ENCODE assay signal across 19 cellular contexts in the genomic region with DNA sequence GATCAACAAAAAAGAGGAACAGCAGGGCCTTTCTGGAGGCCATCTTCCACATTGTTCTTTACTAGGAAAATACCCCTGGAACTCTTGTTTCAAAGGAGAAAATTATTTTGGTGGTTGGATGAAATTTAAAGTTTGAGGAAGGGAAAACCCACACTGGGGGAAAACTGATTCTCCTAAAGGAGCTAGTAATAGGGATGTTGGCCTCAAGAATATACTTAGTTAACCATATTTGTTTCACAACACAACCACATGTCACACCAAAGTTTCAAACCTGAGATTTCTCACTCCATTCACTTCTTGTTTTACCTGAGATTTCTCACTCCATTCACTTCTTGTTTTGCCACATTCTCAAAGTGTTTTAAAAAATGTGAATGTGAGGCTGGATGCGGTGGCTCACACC. TPM values are rescaled to one million over a fixed set of nuclear protein-coding genes. Genes with fewer than 3 reads are reported as not detected.
DNase-seq lines count a peak whose midpoint lies in the region; ATAC-seq, FAIRE-seq and TF ChIP-seq lines count a peak whose summit lies in the region.
"Had no signal": no experiment of that assay in that cellular context is flagged by ENCODE, and none has a peak within 500 bp of the region (broad histone marks: within the 10 kb centered on the region; RNA-seq: fewer than 3 reads in every experiment).

No MANE protein-coding gene starts in this region.

- 0 out of 2 replicates have a peak overlapping the region, but pooled peaks have one; percentile 79 for H3K4ac ChIP-seq in IMR-90 (ENCODE audit: low read depth, low read length)

- H4K20me1 ChIP-seq in IMR-90 (ENCODE audit: insufficient read depth, low read length) = no peaks in the 10 kb centered on the region
- H4K20me1 ChIP-seq: BLaER1 had no signal

- H3K4me1 Mint-ChIP-seq in stimulated activated naive CD8-positive, alpha-beta T cell treated with anti-CD3 and anti-CD28 coated beads, Interleukin-15, amount 100 ng/mL, for 72 hours = peaks cover 75% of the 10 kb centered on the region
- H3K4me1 Mint-ChIP-seq in activated T-helper 1 cell treated with anti-CD3 and anti-CD28 coated beads, Interleukin-12 subunit alpha, Interleukin-12 subunit beta, Interleukin-2, Interleukin-4 antibody, amounts not matched to agents 30 ng/mL and 10 ng/mL and 1 ng/mL, durations not matched to agents 14 hours and 24 hours and 36 hours (ENCODE audit: low read depth) = peaks cover 72% of the 10 kb centered on the region
- peaks cover 26 to 58% of the 10 kb centered on the region in 2 donors for H3K4me1 Mint-ChIP-seq in stimulated activated naive B cell treated with anti-CD40 and anti-IgM and Interleukin-4, amounts not matched to agents 10 μg/mL and 1 μg/mL and 100 μg/mL, for 72 hours

- no peak for TF ChIP-seq RAD21 in IMR-90 (IDR thresholded peaks at IDR 0.05; ENCODE audit: low read length)

- peaks cover 1% of the 10 kb centered on the region for H3K36me3 Mint-ChIP-seq in activated T-helper 1 cell treated with anti-CD3 and anti-CD28 coated beads, Interleukin-12 subunit alpha, Interleukin-12 subunit beta, Interleukin-2, Interleukin-4 antibody, amounts not matched to agents 30 ng/mL and 10 ng/mL and 1 ng/mL, durations not matched to agents 14 hours and 24 hours and 36 hours (ENCODE audit: low read depth)
- no peaks in the 10 kb centered on the region for H3K36me3 Mint-ChIP-seq in stimulated activated naive B cell treated with anti-CD40 and anti-IgM and Interleukin-4, amounts not matched to agents 10 μg/mL and 1 μg/mL and 100 μg/mL, for 72 hours

- TF ChIP-seq POLR2A in IMR-90 (IDR thresholded peaks at IDR 0.05; ENCODE audit: low read depth, low read length) (no peak), GM12892 (IDR thresholded peaks at IDR 0.05; ENCODE audit: low read depth, low read length) (no peak)

- H3K27ac Mint-ChIP-seq in stimulated activated naive CD8-positive, alpha-beta T cell treated with anti-CD3 and anti-CD28 coated beads, Interleukin-15, amount 100 ng/mL, for 72 hours = peak overlapping the region; percentile 1 to 51
- peak overlapping the region; percentile 24 for H3K27ac Mint-ChIP-seq in activated T-helper 1 cell treated with anti-CD3 and anti-CD28 coated beads, Interleukin-12 subunit alpha, Interleukin-12 subunit beta, Interleukin-2, Interleukin-4 antibody, amounts not matched to agents 30 ng/mL and 10 ng/mL and 1 ng/mL, durations not matched to agents 14 hours and 24 hours and 36 hours
- peak overlapping the region; percentile 0 for H3K27ac Mint-ChIP-seq in stimulated activated naive B cell treated with anti-CD40 and anti-IgM and Interleukin-4, amounts not matched to agents 10 μg/mL and 1 μg/mL and 100 μg/mL, for 72 hours
- H3K27ac Mint-ChIP-seq: GM23338 had no signal

- H3K18ac ChIP-seq in IMR-90 (ENCODE audit: low read depth, low read length) = peak overlapping the region; percentile 50; the same call in 1 of the 2 replicates

- in situ Hi-C loops in IMR-90 (cut with MboI; ENCODE audit: low sequenced_read_pairs) = no loop called here

- DNase-seq in stimulated activated naive CD8-positive, alpha-beta T cell treated with anti-CD3 and anti-CD28 coated beads, Interleukin-15, amount 100 ng/mL, for 72 hours = no peak
- DNase-seq in stimulated activated naive CD8-positive, alpha-beta T cell treated with anti-CD3 and anti-CD28 coated beads, Interleukin-15, Interleukin-2, amounts not matched to agents 100 U/mL and 50 U/mL, for 24 hours = no peak
- DNase-seq in IMR-90 (no peak), cortex of kidney (lab: John Stamatoyannopoulos, UW) (no peak), GM12892 (ENCODE audit: insufficient read length) (no peak)
- DNase-seq in activated T-helper 1 cell treated with anti-CD3 and anti-CD28 coated beads, Interleukin-12 subunit alpha, Interleukin-12 subunit beta, Interleukin-2, Interleukin-4 antibody, amounts not matched to agents 30 ng/mL and 10 ng/mL and 1 ng/mL, durations not matched to agents 14 hours and 24 hours and 36 hours (ENCODE audit: low spot score) = no peak
- no peak for DNase-seq in stimulated activated naive B cell treated with anti-CD40 and anti-IgM and Interleukin-4, amounts not matched to agents 10 μg/mL and 1 μg/mL and 100 μg/mL, for 72 hours
- DNase-seq: DMS153, MM.1S, NCI-H1105, NCI-H1694 treated with DMSO at 0.1 percent for 48 hours, NCI-H446, NCI-H748 treated with DMSO at 0.1 percent for 48 hours, SHP77 had no signal

- no peaks in the 10 kb centered on the region for H3K9me3 ChIP-seq in IMR-90 (ENCODE audit: control insufficient read depth, insufficient read depth, low read length)
- H3K9me3 ChIP-seq: BLaER1 had no signal

- H2AK5ac ChIP-seq in IMR-90 (ENCODE audit: low read depth, low read length) = peak overlapping the region; percentile 78; the same call in 1 of the 2 replicates

- H3K9me3 Mint-ChIP-seq in stimulated activated naive CD8-positive, alpha-beta T cell treated with anti-CD3 and anti-CD28 coated beads, Interleukin-15, amount 100 ng/mL, for 72 hours = no peaks in the 10 kb centered on the region
- no peaks in the 10 kb centered on the region for H3K9me3 Mint-ChIP-seq in activated T-helper 1 cell treated with anti-CD3 and anti-CD28 coated beads, Interleukin-12 subunit alpha, Interleukin-12 subunit beta, Interleukin-2, Interleukin-4 antibody, amounts not matched to agents 30 ng/mL and 10 ng/mL and 1 ng/mL, durations not matched to agents 14 hours and 24 hours and 36 hours
- H3K9me3 Mint-ChIP-seq in stimulated activated naive B cell treated with anti-CD40 and anti-IgM and Interleukin-4, amounts not matched to agents 10 μg/mL and 1 μg/mL and 100 μg/mL, for 72 hours = no peaks in the 10 kb centered on the region
- H3K9me3 Mint-ChIP-seq: GM23338 had no signal

- POLR2A ChIA-PET in IMR-90 (lab: Charles Lee; ENCODE audit: unreplicated experiment) = no interaction called here

- peaks cover 4% of the 10 kb centered on the region for H3K4me1 ChIP-seq in IMR-90 (ENCODE audit: control insufficient read depth, insufficient read depth, low read length)

- no peak overlapping the region for H3K4me3 ChIP-seq in IMR-90 (ENCODE audit: insufficient read depth, low read depth, low read length)
- H3K4me3 ChIP-seq: BLaER1, GM23338, K562 had no signal

- no peak overlapping the region for H2AFZ ChIP-seq in IMR-90 (replicated peaks; ENCODE audit: low read length, poor library complexity)
- H2AFZ ChIP-seq: GM23338 had no signal

- no peak overlapping the region for H3K9ac ChIP-seq in IMR-90 (ENCODE audit: low read depth, low read length)
- H3K9ac ChIP-seq: BLaER1 had no signal

- H4K8ac ChIP-seq in IMR-90 (ENCODE audit: low read depth in 2 of 2, low read length in 2 of 2) = no peak overlapping the region; a peak in 1 of 4 replicates

- H3K27ac ChIP-seq in IMR-90 (ENCODE audit: insufficient read depth, low read length) = no peak overlapping the region
- H3K27ac ChIP-seq: BLaER1, HL-60 had no signal

- H3K56ac ChIP-seq in IMR-90 (ENCODE audit: extremely low read depth, insufficient read depth, low read length) = no peak overlapping the region

- H3K14ac ChIP-seq in IMR-90 (replicated peaks; ENCODE audit: low read depth, low read length) = no peak overlapping the region

- H3K79me1 ChIP-seq in IMR-90 (ENCODE audit: low read depth in 1 of 2, low read length in 2 of 2) = no peaks in the 10 kb centered on the region

- no peak overlapping the region for H3K4me3 Mint-ChIP-seq in stimulated activated naive CD8-positive, alpha-beta T cell treated with anti-CD3 and anti-CD28 coated beads, Interleukin-15, amount 100 ng/mL, for 72 hours
- no peak overlapping the region for H3K4me3 Mint-ChIP-seq in activated T-helper 1 cell treated with anti-CD3 and anti-CD28 coated beads, Interleukin-12 subunit alpha, Interleukin-12 subunit beta, Interleukin-2, Interleukin-4 antibody, amounts not matched to agents 30 ng/mL and 10 ng/mL and 1 ng/mL, durations not matched to agents 14 hours and 24 hours and 36 hours
- no peak overlapping the region for H3K4me3 Mint-ChIP-seq in stimulated activated naive B cell treated with anti-CD40 and anti-IgM and Interleukin-4, amounts not matched to agents 10 μg/mL and 1 μg/mL and 100 μg/mL, for 72 hours
- H3K4me3 Mint-ChIP-seq: GM23338 had no signal

- intact Hi-C loops in IMR-90 (cut with micrococcal nuclease) = no loop called here
- intact Hi-C loops in activated T-helper 1 cell treated with anti-CD3 and anti-CD28 coated beads, Interleukin-12 subunit alpha, Interleukin-12 subunit beta, Interleukin-2, Interleukin-4 antibody, amounts not matched to agents 30 ng/mL and 10 ng/mL and 1 ng/mL, durations not matched to agents 14 hours and 24 hours and 36 hours (cut with micrococcal nuclease) = loop anchor here (5.0 to 10.0 kb wide), 4 partner anchors 498 to 1922 kb away; partner anchors contain the start of gene TSC22D1

- peak overlapping the region; percentile 84 for H2BK120ac ChIP-seq in IMR-90 (ENCODE audit: low read depth, low read length)

- peak overlapping the region; percentile 93; the same call in 2 of the 3 replicates for H2BK15ac ChIP-seq in IMR-90 (ENCODE audit: low read depth, low read length)

- H2BK5ac ChIP-seq in IMR-90 (ENCODE audit: low read depth, low read length, poor library complexity, severe bottlenecking) = no peak overlapping the region

- peaks cover 12% of the 10 kb centered on the region; the same call in 1 of the 2 replicates for H3K9me1 ChIP-seq in IMR-90 (ENCODE audit: insufficient read depth, low read length)

- no peak for FAIRE-seq in GM12892 (lab: Jason Lieb, UNC)
- FAIRE-seq: K562 had no signal

- TF ChIP-seq CTCF in IMR-90 (conservative IDR thresholded peaks at IDR 0.05; ENCODE audit: low read depth, low read length) = no peak

- no peak overlapping the region for H2AK9ac ChIP-seq in IMR-90 (replicated peaks; ENCODE audit: low read depth, low read length, poor library complexity)

- no TSS peak for BruUV-seq in IMR-90 (replicated peaks; lab: Mats Ljungman, UMichigan)

- no peaks in the 10 kb centered on the region for H3K36me3 ChIP-seq in IMR-90 (ENCODE audit: control insufficient read depth, insufficient read depth, low read length)
- H3K36me3 ChIP-seq: BLaER1 had no signal

- peak overlapping the region; percentile 66 for H4K91ac ChIP-seq in IMR-90 (ENCODE audit: insufficient read depth, low read depth, low read length)

- CTCF ChIA-PET in IMR-90 (lab: Yijun Ruan, JAX) = no interaction called here

- peak overlapping the region; percentile 91 for H2BK20ac ChIP-seq in IMR-90 (ENCODE audit: low read depth, low read length)

- dilution Hi-C loops in IMR-90 (cut with HindIII; ENCODE audit: low sequenced_read_pairs, unreplicated experiment) = no loop called here

- H3K27me3 ChIP-seq in IMR-90 (ENCODE audit: control insufficient read depth, insufficient read depth, low read length) = no peaks in the 10 kb centered on the region
- H3K27me3 ChIP-seq: BLaER1 had no signal

- H4K5ac ChIP-seq in IMR-90 (ENCODE audit: low read depth, low read length) = no peak overlapping the region; the same call in 1 of the 2 replicates

- no CpG with 5 or more reads among the region's 1 CpG for whole genome bisulfite sequencing in IMR-90 (ENCODE audit: extremely low coverage in 2 of 2, insufficient read length in 1 of 2), 2 experiments

- no peaks in the 10 kb centered on the region for H3K27me3 Mint-ChIP-seq in stimulated activated naive CD8-positive, alpha-beta T cell treated with anti-CD3 and anti-CD28 coated beads, Interleukin-15, amount 100 ng/mL, for 72 hours
- no peaks in the 10 kb centered on the region for H3K27me3 Mint-ChIP-seq in activated T-helper 1 cell treated with anti-CD3 and anti-CD28 coated beads, Interleukin-12 subunit alpha, Interleukin-12 subunit beta, Interleukin-2, Interleukin-4 antibody, amounts not matched to agents 30 ng/mL and 10 ng/mL and 1 ng/mL, durations not matched to agents 14 hours and 24 hours and 36 hours (ENCODE audit: insufficient read depth)
- no peaks in the 10 kb centered on the region for H3K27me3 Mint-ChIP-seq in stimulated activated naive B cell treated with anti-CD40 and anti-IgM and Interleukin-4, amounts not matched to agents 10 μg/mL and 1 μg/mL and 100 μg/mL, for 72 hours

- H3K23ac ChIP-seq in IMR-90 (ENCODE audit: low read depth, low read length) = peak overlapping the region; percentile 70; the same call in 1 of the 2 replicates

- ATAC-seq in stimulated activated naive CD8-positive, alpha-beta T cell treated with anti-CD3 and anti-CD28 coated beads, Interleukin-15, amount 100 ng/mL, for 72 hours = no peak
- no peak for ATAC-seq in stimulated activated naive CD8-positive, alpha-beta T cell treated with anti-CD3 and anti-CD28 coated beads, Interleukin-15, Interleukin-2, amounts not matched to agents 100 U/mL and 50 U/mL, for 24 hours
- ATAC-seq in IMR-90 (ENCODE audit: low read depth) (no peak), GM19397 (IDR thresholded peaks at IDR 0.05; ENCODE audit: unreplicated experiment) (no peak)
- ATAC-seq in stimulated activated naive B cell treated with anti-CD40 and anti-IgM and Interleukin-4, amounts not matched to agents 10 μg/mL and 1 μg/mL and 100 μg/mL, for 72 hours (replicated peaks) = no peak
- ATAC-seq: GM23338, K562 had no signal

- no peak overlapping the region for H3K4me2 ChIP-seq in IMR-90 (ENCODE audit: low read depth, low read length)
- H3K4me2 ChIP-seq: BLaER1, GM23338 had no signal

RNA-seq across cellular contexts. Expression of gene EPSTI1, which starts 2.8 kb away (rescaled TPM):
- total RNA-seq in IMR-90 (2012; rRNA removed) = 0.90 and 1.1 TPM in 2 replicates
- polyA plus RNA-seq in IMR-90 (2012; rRNA removed) = 1.0 and 1.6 TPM in 2 replicates
- polyA plus RNA-seq in IMR-90 (2012; cell fraction: cytosol; rRNA removed) = 0.41 and 0.70 TPM in 2 replicates
- 0.45 and 3.4 TPM in 2 replicates for polyA plus RNA-seq in IMR-90 (2012; cell fraction: nucleus; rRNA removed; ENCODE audit: low replicate concordance)
- total RNA-seq in activated T-helper 1 cell treated with anti-CD3 and anti-CD28 coated beads, Interleukin-12 subunit alpha, Interleukin-12 subunit beta, Interleukin-2, Interleukin-4 antibody, amounts not matched to agents 30 ng/mL and 10 ng/mL and 1 ng/mL, durations not matched to agents 14 hours and 24 hours and 36 hours = 18.6 and 19.3 TPM in 2 replicates
- polyA plus RNA-seq in GM12892 (2012; ENCODE audit: missing spikeins) = 25.9 TPM

RNA-seq across cellular contexts. Expression of gene DNAJC15, which starts 28.5 kb away (rescaled TPM):
- 7.0 and 12.5 TPM in 2 replicates for total RNA-seq in IMR-90 (2012; rRNA removed)
- polyA plus RNA-seq in IMR-90 (2012; rRNA removed) = 22.0 and 28.9 TPM in 2 replicates
- 4.2 and 6.8 TPM in 2 replicates for polyA plus RNA-seq in IMR-90 (2012; cell fraction: cytosol; rRNA removed)
- polyA plus RNA-seq in IMR-90 (2012; cell fraction: nucleus; rRNA removed; ENCODE audit: low replicate concordance) = 3.5 and 6.9 TPM in 2 replicates
- total RNA-seq in activated T-helper 1 cell treated with anti-CD3 and anti-CD28 coated beads, Interleukin-12 subunit alpha, Interleukin-12 subunit beta, Interleukin-2, Interleukin-4 antibody, amounts not matched to agents 30 ng/mL and 10 ng/mL and 1 ng/mL, durations not matched to agents 14 hours and 24 hours and 36 hours = 18.5 and 20.5 TPM in 2 replicates
- 26.8 TPM for polyA plus RNA-seq in GM12892 (2012; ENCODE audit: missing spikeins)
